Comparison of ENCODE assay signal across 1 cellular context in the genomic region with DNA sequence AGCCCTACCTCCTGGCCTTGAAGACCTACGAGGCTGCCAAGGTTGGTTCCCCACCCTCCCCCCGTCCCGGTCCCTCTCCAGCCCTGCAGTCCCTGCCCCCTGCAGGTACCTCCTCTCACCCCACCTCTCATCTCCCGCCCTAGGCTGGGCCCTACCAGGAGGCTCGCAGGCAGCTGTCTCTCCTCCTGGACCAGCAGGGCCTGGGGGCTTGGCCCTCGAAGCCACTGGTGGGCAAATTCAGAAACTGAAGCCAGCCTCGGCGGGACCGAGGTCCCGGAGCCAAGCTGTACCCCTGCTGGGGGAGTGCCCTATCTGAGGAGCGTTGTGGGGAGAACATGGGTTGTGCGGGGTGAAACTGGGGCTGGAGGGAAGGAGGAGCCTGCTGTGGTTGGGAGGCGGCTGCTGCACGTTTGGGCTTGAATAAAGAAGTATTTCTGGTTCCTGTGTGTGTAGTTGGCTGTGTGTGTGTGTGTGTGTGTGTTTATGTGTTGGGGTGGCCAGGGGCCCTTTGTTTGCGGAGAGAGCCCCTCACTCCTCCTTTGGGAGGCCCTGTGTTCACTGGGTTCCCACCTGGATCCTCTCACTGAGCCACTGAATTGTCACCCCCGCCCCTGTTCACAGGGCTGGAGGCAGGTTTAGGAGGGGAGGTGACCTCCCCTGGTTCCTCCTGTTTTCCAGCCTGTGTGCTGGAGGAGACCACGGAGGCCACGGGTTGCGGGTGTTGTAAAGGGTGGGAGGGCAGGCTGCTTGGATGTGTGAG.
TF ChIP-seq lines count a peak whose summit lies in the region.

No MANE protein-coding gene starts in this region.

TF ChIP-seq in IMR-90, 13 proteins besides CTCF, POLR2A, EP300 and RAD21:
- TF ChIP-seq MAZ (IDR thresholded peaks at IDR 0.05; ENCODE audit: borderline replicate concordance, low read depth, low read length), result no peak
- no peak for TF ChIP-seq SMC3 (IDR thresholded peaks at IDR 0.05; ENCODE audit: low read depth, low read length)
- no peak for TF ChIP-seq RCOR1 (IDR thresholded peaks at IDR 0.05; ENCODE audit: insufficient replicate concordance, low read length)
- TF ChIP-seq, protein P1, sequence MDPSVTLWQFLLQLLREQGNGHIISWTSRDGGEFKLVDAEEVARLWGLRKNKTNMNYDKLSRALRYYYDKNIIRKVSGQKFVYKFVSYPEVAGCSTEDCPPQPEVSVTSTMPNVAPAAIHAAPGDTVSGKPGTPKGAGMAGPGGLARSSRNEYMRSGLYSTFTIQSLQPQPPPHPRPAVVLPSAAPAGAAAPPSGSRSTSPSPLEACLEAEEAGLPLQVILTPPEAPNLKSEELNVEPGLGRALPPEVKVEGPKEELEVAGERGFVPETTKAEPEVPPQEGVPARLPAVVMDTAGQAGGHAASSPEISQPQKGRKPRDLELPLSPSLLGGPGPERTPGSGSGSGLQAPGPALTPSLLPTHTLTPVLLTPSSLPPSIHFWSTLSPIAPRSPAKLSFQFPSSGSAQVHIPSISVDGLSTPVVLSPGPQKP (IDR thresholded peaks at IDR 0.05; ENCODE audit: borderline replicate concordance, low read depth, low read length), result no peak
- TF ChIP-seq, protein P2, sequence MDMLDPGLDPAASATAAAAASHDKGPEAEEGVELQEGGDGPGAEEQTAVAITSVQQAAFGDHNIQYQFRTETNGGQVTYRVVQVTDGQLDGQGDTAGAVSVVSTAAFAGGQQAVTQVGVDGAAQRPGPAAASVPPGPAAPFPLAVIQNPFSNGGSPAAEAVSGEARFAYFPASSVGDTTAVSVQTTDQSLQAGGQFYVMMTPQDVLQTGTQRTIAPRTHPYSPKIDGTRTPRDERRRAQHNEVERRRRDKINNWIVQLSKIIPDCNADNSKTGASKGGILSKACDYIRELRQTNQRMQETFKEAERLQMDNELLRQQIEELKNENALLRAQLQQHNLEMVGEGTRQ (IDR thresholded peaks at IDR 0.05; ENCODE audit: low read depth, low read length), result no peak
- no peak for TF ChIP-seq RFX5 (IDR thresholded peaks at IDR 0.05; ENCODE audit: low read depth, low read length)
- TF ChIP-seq MAFK (IDR thresholded peaks at IDR 0.05; ENCODE audit: low read depth, low read length), result no peak
- TF ChIP-seq CHD1 (IDR thresholded peaks at IDR 0.05; ENCODE audit: low read depth, low read length), result no peak
- TF ChIP-seq FOS (IDR thresholded peaks at IDR 0.05; ENCODE audit: low read depth, low read length), result no peak
- no peak for TF ChIP-seq NFE2L2 (IDR thresholded peaks at IDR 0.05; ENCODE audit: low read depth, low read length)
- no peak for TF ChIP-seq MXI1 (IDR thresholded peaks at IDR 0.05; ENCODE audit: borderline replicate concordance, low read depth, low read length)
- TF ChIP-seq BHLHE40 (IDR thresholded peaks at IDR 0.05; ENCODE audit: low read depth, low read length), result no peak
- no peak for TF ChIP-seq CEBPB (IDR thresholded peaks at IDR 0.05; ENCODE audit: low read depth, low read length)
TF ChIP-seq in IMR-90: peak in this region for 0.
